In the genomic region with DNA sequence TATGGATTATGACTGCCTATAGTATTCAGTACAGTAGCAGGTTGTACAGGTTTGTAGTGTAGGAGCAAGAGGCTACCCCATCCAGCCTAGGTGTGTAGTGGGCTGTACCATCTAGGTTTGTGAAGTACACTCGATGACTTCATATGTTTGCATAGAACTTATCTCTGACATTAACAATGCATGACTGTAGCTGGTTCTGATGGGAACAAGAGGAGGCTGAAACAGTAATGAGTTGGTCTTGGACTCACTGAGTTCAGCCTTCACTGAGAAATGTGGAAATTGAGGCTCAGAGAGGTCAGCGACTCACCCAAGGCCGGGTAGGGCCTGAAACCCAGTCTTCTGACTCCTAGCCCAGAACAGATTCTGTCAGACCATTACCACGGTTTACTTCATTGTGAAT, we compare ENCODE assay signal across 15 cellular contexts. TPM values are rescaled to one million over a fixed set of nuclear protein-coding genes. Genes with fewer than 3 reads are reported as not detected.
DNase-seq lines count a peak whose midpoint lies in the region; ATAC-seq and TF ChIP-seq lines count a peak whose summit lies in the region.
"Had no signal": no experiment of that assay in that cellular context is flagged by ENCODE, and none has a peak within 500 bp of the region (broad histone marks: within the 10 kb centered on the region; RNA-seq: fewer than 3 reads in every experiment).

No MANE protein-coding gene starts in this region.

- H3K4me2 ChIP-seq in BLaER1 treated with 17β-estradiol and CSF1 and Interleukin-3, amounts not matched to agents 10 nM and 100 nM, result peak overlapping the region; percentile 49 to 98 (median 93); a peak in 17 of 22 replicates

- H3K9me3 Mint-ChIP-seq in HFFc6 (no peaks in the 10 kb centered on the region), chondrocyte (ENCODE audit: low read depth) (no peaks in the 10 kb centered on the region)

- H3K9me3 ChIP-seq in BLaER1 treated with 17β-estradiol and CSF1 and Interleukin-3, amounts not matched to agents 10 nM and 100 nM (replicated peaks in 1 of 11), result no peaks in the 10 kb centered on the region
- no peaks in the 10 kb centered on the region for H3K9me3 ChIP-seq in SJCRH30 (replicated peaks)
- H3K9me3 ChIP-seq: ovary, SJSA1 had no signal

- TF ChIP-seq CTCF in HFFc6 (IDR thresholded peaks at IDR 0.05) (no peak), kidney epithelial cell (IDR thresholded peaks at IDR 0.05; ENCODE audit: insufficient read depth, low read length, poor library complexity, severe bottlenecking) (no peak), chondrocyte (IDR thresholded peaks at IDR 0.05) (no peak)

- H3K36me3 Mint-ChIP-seq in HFFc6 (ENCODE audit: low read depth) (no peaks in the 10 kb centered on the region), chondrocyte (ENCODE audit: low read depth) (no peaks in the 10 kb centered on the region)

- peak overlapping the region in 1 of 11 experiments; percentile 62; a peak in 2 of 22 replicates for H3K27ac ChIP-seq in BLaER1 treated with 17β-estradiol and CSF1 and Interleukin-3, amounts not matched to agents 10 nM and 100 nM
- peak overlapping the region; percentile 77 for H3K27ac ChIP-seq in SJCRH30
- H3K27ac ChIP-seq: SJSA1 had no signal

- H3K4me3 Mint-ChIP-seq in HFFc6 (no peak overlapping the region), chondrocyte (ENCODE audit: unreplicated experiment) (no peak overlapping the region)

- DNase-seq in HFFc6 (peak; percentile 62), SJCRH30 (no peak), kidney epithelial cell (ENCODE audit: low read depth) (peak; percentile 26), MV-4-11 (lab: John Stamatoyannopoulos, UW) (no peak), chondrocyte (ENCODE audit: low spot score) (no peak)
- DNase-seq: amniotic stem cell; left ventricle myocardium superior; NCI-H1105; stimulated activated CD4-positive, alpha-beta T cell treated with anti-CD3 and anti-CD28 coated beads, Interleukin-4, amount 100 ng/mL, for 4 hours; trophoblast cell had no signal

- no peaks in the 10 kb centered on the region for H3K36me3 ChIP-seq in BLaER1 treated with 17β-estradiol and CSF1 and Interleukin-3, amounts not matched to agents 10 nM and 100 nM
- H3K36me3 ChIP-seq in SJCRH30, result no peaks in the 10 kb centered on the region
- no peaks in the 10 kb centered on the region for H3K36me3 ChIP-seq in kidney epithelial cell (ENCODE audit: control insufficient read depth, insufficient read depth, low read length)
- H3K36me3 ChIP-seq: ovary, SJSA1 had no signal

- no peak overlapping the region for H3K4me3 ChIP-seq in BLaER1 treated with 17β-estradiol and CSF1 and Interleukin-3, amounts not matched to agents 10 nM and 100 nM
- no peak overlapping the region for H3K4me3 ChIP-seq in SJCRH30
- no peak overlapping the region for H3K4me3 ChIP-seq in kidney epithelial cell (ENCODE audit: low read depth, low read length)
- H3K4me3 ChIP-seq: ovary, SJSA1 had no signal

- H3K4me1 Mint-ChIP-seq in HFFc6 (ENCODE audit: low read depth) (peaks cover 29% of the 10 kb centered on the region), chondrocyte (ENCODE audit: low read depth) (peaks cover 3% of the 10 kb centered on the region)

- peaks cover 4% of the 10 kb centered on the region for H3K27me3 Mint-ChIP-seq in HFFc6 (ENCODE audit: insufficient read depth)
- H3K27me3 Mint-ChIP-seq in chondrocyte (ENCODE audit: low read depth), result peaks cover under 1% of the 10 kb centered on the region

- H3K27ac Mint-ChIP-seq in HFFc6 (no peak overlapping the region), chondrocyte (ENCODE audit: unreplicated experiment) (no peak overlapping the region)

- peaks cover 65 to 84% (median 77%) of the 10 kb centered on the region in 10 experiments for H3K4me1 ChIP-seq in BLaER1 treated with 17β-estradiol and CSF1 and Interleukin-3, amounts not matched to agents 10 nM and 100 nM
- peaks cover 28% of the 10 kb centered on the region for H3K4me1 ChIP-seq in SJCRH30
- H3K4me1 ChIP-seq: SJSA1 had no signal

- peaks cover 0 to 19% (median 8%) of the 10 kb centered on the region in 11 experiments; a peak in 11 of 22 replicates for H3K27me3 ChIP-seq in BLaER1 treated with 17β-estradiol and CSF1 and Interleukin-3, amounts not matched to agents 10 nM and 100 nM
- H3K27me3 ChIP-seq in SJCRH30 (no peaks in the 10 kb centered on the region), kidney epithelial cell (ENCODE audit: control insufficient read depth, insufficient read depth, low read length) (peaks cover 27% of the 10 kb centered on the region)
- H3K27me3 ChIP-seq: ovary, SJSA1 had no signal

- no peak for ATAC-seq in HG03571 (IDR thresholded peaks at IDR 0.05; ENCODE audit: unreplicated experiment)
- no peak for ATAC-seq in HG03521 (IDR thresholded peaks at IDR 0.05; ENCODE audit: unreplicated experiment)

- no peak overlapping the region; a peak in 1 of 22 replicates for H3K9ac ChIP-seq in BLaER1 treated with 17β-estradiol and CSF1 and Interleukin-3, amounts not matched to agents 10 nM and 100 nM

- H4K20me1 ChIP-seq in BLaER1 treated with 17β-estradiol and CSF1 and Interleukin-3, amounts not matched to agents 10 nM and 100 nM, result peaks cover 0 to 12% (median 0%) of the 10 kb centered on the region in 11 experiments; a peak in 4 of 22 replicates

RNA-seq across cellular contexts. Expression of a gene that starts 13.0 kb away (rescaled TPM):
- total RNA-seq in HFFc6 (2021; fragmentation: NEBNext Ultra II Directional; extraction: Animal tissue kit (Norgen Biotek cat#: 25700)), result under 1 TPM in 2 of 6 experiments, not detected in 4; 0.05 to 0.09 TPM
- 3.5 and 4.5 TPM in 2 replicates for total RNA-seq in SJCRH30 (2014; rRNA removed; shearing (Covaris generic))
- 0.17 and 0.89 TPM in 2 replicates for total RNA-seq in kidney epithelial cell
- total RNA-seq in chondrocyte, result not detected in 3 replicates
- total RNA-seq: SJSA1 had no signal

RNA-seq across cellular contexts. Expression of a gene that starts 38.4 kb away (rescaled TPM):
- under 1 TPM in 1 of 6 experiments, not detected in 5; 0.77 TPM for total RNA-seq in HFFc6 (2021; fragmentation: NEBNext Ultra II Directional; extraction: Animal tissue kit (Norgen Biotek cat#: 25700))
- 0.35 and 0.67 TPM in 2 replicates for total RNA-seq in SJCRH30 (2014; rRNA removed; shearing (Covaris generic))
- total RNA-seq in kidney epithelial cell (not detected in 2 replicates), chondrocyte (not detected in 3 replicates)
- total RNA-seq: left ventricle myocardium superior, SJSA1 had no signal

Comparison
In these comparisons a context has a peak if more than half of its experiments do, and no peak if none do; other contexts are left out.
1. DNase-seq: peak in HFFc6 (single experiment) and kidney epithelial cell (single experiment); none in SJCRH30 (0 of 2), MV-4-11 (single experiment) and chondrocyte (single experiment).